ENCODE assay signal across 13 cellular contexts in genomic region chr5:43997647-43998251, GRCh38.
DNase-seq lines count a peak whose midpoint lies in the region; ATAC-seq and TF ChIP-seq lines count a peak whose summit lies in the region.
"Had no signal": no experiment of that assay in that cellular context is flagged by ENCODE, and none has a peak within 500 bp of the region (broad histone marks: within the 10 kb centered on the region; RNA-seq: fewer than 3 reads in every experiment).

No MANE protein-coding gene starts in this region.

- in situ Hi-C loops in mammary epithelial cell (cut with MboI; ENCODE audit: low sequenced_read_pairs in 2 of 2) = no loop called here

- no peaks in the 10 kb centered on the region for H3K4me1 ChIP-seq in mammary epithelial cell (ENCODE audit: insufficient read depth, low read length)
- H3K4me1 ChIP-seq in vagina = no peaks in the 10 kb centered on the region

- no peak overlapping the region for H3K27ac ChIP-seq in mammary epithelial cell (ENCODE audit: insufficient read depth, low read depth, low read length)
- H3K27ac ChIP-seq in vagina = peak overlapping the region; percentile 31
- H3K27ac ChIP-seq: PC-9 had no signal

- POLR2A ChIA-PET in MCF 10A (lab: Yijun Ruan, JAX) = interaction anchor here (0.8 to 1.6 kb wide), 2 partner anchors 14 to 25 kb away, joined by 3 to 4 read pairs; no protein-coding TSS in a partner anchor

- peaks cover 8% of the 10 kb centered on the region for H3K4me1 Mint-ChIP-seq in MCF 10A (ENCODE audit: insufficient read depth, unreplicated experiment)
- H3K4me1 Mint-ChIP-seq: activated naive CD8-positive, alpha-beta T cell treated with anti-CD3 and anti-CD28 coated beads for 36 hours had no signal

- intact Hi-C loops in MCF 10A (cut with micrococcal nuclease) (no loop called here), mammary epithelial cell (cut with micrococcal nuclease) (no loop called here), vagina (cut with DNase I) (no loop called here), left cardiac atrium (cut with DNase I) (no loop called here)

- H3K9me3 Mint-ChIP-seq in MCF 10A (ENCODE audit: unreplicated experiment) = no peaks in the 10 kb centered on the region

- H4K20me1 ChIP-seq in mammary epithelial cell (ENCODE audit: insufficient read depth, low read length) = no peaks in the 10 kb centered on the region

- DNase-seq in MCF 10A (ENCODE audit: unreplicated experiment) = peak; percentile 84
- no peak for DNase-seq in mammary epithelial cell
- DNase-seq in amniotic epithelial cell (ENCODE audit: low read depth) = peak; percentile 88
- peak; percentile 79 for DNase-seq in left lobe of liver (ENCODE audit: low spot score)
- no peak for DNase-seq in vagina (ENCODE audit: extremely low spot score in 2 of 2)
- DNase-seq in SKM-1 treated with dmso at 0.1 percent for 144 hours (lab: John Stamatoyannopoulos, UW; ENCODE audit: unreplicated experiment) = no peak
- no peak for DNase-seq in left cardiac atrium
- no peak for DNase-seq in cerebellum (ENCODE audit: low spot score)
- DNase-seq: activated naive CD8-positive, alpha-beta T cell treated with anti-CD3 and anti-CD28 coated beads for 36 hours; activated T-cell treated with anti-CD3 and anti-CD28 coated beads for 4 hours; NCI-H2171; PC-9; T-helper 1 cell had no signal

- H3K4me3 Mint-ChIP-seq in MCF 10A (ENCODE audit: unreplicated experiment) = no peak overlapping the region
- H3K4me3 Mint-ChIP-seq: activated naive CD8-positive, alpha-beta T cell treated with anti-CD3 and anti-CD28 coated beads for 36 hours had no signal

- BruUV-seq in MCF 10A (replicated peaks; lab: Mats Ljungman, UMichigan) (no TSS peak), mammary epithelial cell (replicated peaks; lab: Mats Ljungman, UMichigan) (no TSS peak)

- TF ChIP-seq POLR2A in vagina (IDR thresholded peaks at IDR 0.05) = no peak

- dilution Hi-C loops in mammary epithelial cell (cut with HindIII; ENCODE audit: low sequenced_read_pairs) = no loop called here

- no peak for TF ChIP-seq CTCF in MCF 10A (IDR thresholded peaks at IDR 0.05; ENCODE audit: unreplicated experiment)
- no peak for TF ChIP-seq CTCF in mammary epithelial cell (conservative IDR thresholded peaks at IDR 0.05 in 1 of 2, IDR thresholded peaks at IDR 0.05 in 1 of 2; ENCODE audit: extremely low read depth in 1 of 2, insufficient read depth in 1 of 2, low read depth in 1 of 2, low read length in 2 of 2)
- TF ChIP-seq CTCF in vagina (IDR thresholded peaks at IDR 0.05) = no peak

- peaks cover 7% of the 10 kb centered on the region for H3K36me3 Mint-ChIP-seq in MCF 10A (ENCODE audit: insufficient read depth, unreplicated experiment)
- H3K36me3 Mint-ChIP-seq: activated naive CD8-positive, alpha-beta T cell treated with anti-CD3 and anti-CD28 coated beads for 36 hours had no signal

- no peaks in the 10 kb centered on the region for H3K27me3 Mint-ChIP-seq in MCF 10A (ENCODE audit: insufficient read depth, unreplicated experiment)
- H3K27me3 Mint-ChIP-seq: activated naive CD8-positive, alpha-beta T cell treated with anti-CD3 and anti-CD28 coated beads for 36 hours had no signal

- H3K36me3 ChIP-seq in mammary epithelial cell (ENCODE audit: insufficient read depth, low read length) (no peaks in the 10 kb centered on the region), vagina (no peaks in the 10 kb centered on the region)

- no peak overlapping the region for H3K4me2 ChIP-seq in mammary epithelial cell (ENCODE audit: insufficient read depth, low read depth, low read length)
- H3K4me2 ChIP-seq: PC-9 had no signal

- no peaks in the 10 kb centered on the region for H3K27me3 ChIP-seq in mammary epithelial cell (ENCODE audit: insufficient read depth, low read length)
- H3K27me3 ChIP-seq in vagina = no peaks in the 10 kb centered on the region

- H3K4me3 ChIP-seq in mammary epithelial cell (replicated peaks in 1 of 3; ENCODE audit: insufficient read depth in 1 of 3, low read depth in 2 of 3, low read length in 3 of 3) = no peak overlapping the region
- H3K4me3 ChIP-seq in vagina = no peak overlapping the region
- H3K4me3 ChIP-seq: PC-9 had no signal

- H3K79me2 ChIP-seq in mammary epithelial cell (ENCODE audit: insufficient read depth, low read length) = no peaks in the 10 kb centered on the region

- CTCF ChIA-PET in MCF 10A (lab: Yijun Ruan, JAX) = interaction anchor here (0.6 kb wide), 1 partner anchor 149 kb away, joined by 4 read pairs; no protein-coding TSS in a partner anchor
- CTCF ChIA-PET in mammary epithelial cell (lab: Charles Lee; ENCODE audit: low non-redundant PET) = no interaction called here

- 77% methylated on average over 5 of the region's 5 CpGs for WGBS in mammary epithelial cell (ENCODE audit: low coverage, missing lambda C conversion rate)

- peak overlapping the region; percentile 66 for H3K27ac Mint-ChIP-seq in MCF 10A (ENCODE audit: low read depth, unreplicated experiment)
- H3K27ac Mint-ChIP-seq: activated naive CD8-positive, alpha-beta T cell treated with anti-CD3 and anti-CD28 coated beads for 36 hours had no signal

- H3K9me3 ChIP-seq in mammary epithelial cell (replicated peaks; ENCODE audit: insufficient read depth, low read length) = no peaks in the 10 kb centered on the region
- no peaks in the 10 kb centered on the region for H3K9me3 ChIP-seq in vagina

- ATAC-seq in left lobe of liver (peak; percentile 70), left cardiac atrium (no peak)

- H2AFZ ChIP-seq in mammary epithelial cell (ENCODE audit: low read depth, low read length) = no peak overlapping the region
- H2AFZ ChIP-seq: PC-9 had no signal

- no peak overlapping the region for H3K9ac ChIP-seq in mammary epithelial cell (ENCODE audit: insufficient read depth, low read length)

Comparison
In these comparisons a context has a peak if more than half of its experiments do, and no peak if none do; other contexts are left out.
1. DNase-seq: peak in MCF 10A (single experiment), amniotic epithelial cell (single experiment) and left lobe of liver (single experiment); none in mammary epithelial cell (single experiment), vagina (0 of 2), SKM-1 treated with dmso at 0.1 percent for 144 hours (single experiment), left cardiac atrium (single experiment) and cerebellum (single experiment).